10 cellular contexts compared by ENCODE assay signal in the genomic region with DNA sequence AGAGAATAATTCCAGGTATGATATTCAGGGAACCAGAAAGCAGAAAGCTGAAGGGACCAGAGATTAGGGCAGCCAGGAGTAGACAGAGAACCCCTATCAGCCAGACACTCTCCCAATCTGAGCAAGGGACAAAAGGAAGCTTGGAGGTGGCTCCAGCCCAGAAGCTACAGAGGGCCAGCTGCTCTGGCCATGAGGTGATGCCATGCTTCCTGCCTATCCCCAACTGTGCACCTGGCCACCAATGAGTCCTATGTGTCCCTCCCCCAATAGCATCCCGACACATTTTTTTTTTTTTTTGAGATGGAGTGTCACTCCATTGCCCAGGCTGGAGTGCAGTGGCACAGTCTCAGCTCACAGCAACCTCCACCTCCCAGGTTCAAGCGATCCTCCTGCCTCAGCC. TPM values are rescaled to one million over a fixed set of nuclear protein-coding genes. Genes with fewer than 3 reads are reported as not detected.
DNase-seq lines count a peak whose midpoint lies in the region; ATAC-seq and TF ChIP-seq lines count a peak whose summit lies in the region.
"Had no signal": no experiment of that assay in that cellular context is flagged by ENCODE, and none has a peak within 500 bp of the region (broad histone marks: within the 10 kb centered on the region; RNA-seq: fewer than 3 reads in every experiment).

No MANE protein-coding gene starts in this region.

- H3K27me3 ChIP-seq in mammary epithelial cell (ENCODE audit: insufficient read depth, low read length) (no peaks in the 10 kb centered on the region), uterus (no peaks in the 10 kb centered on the region)

- in situ Hi-C loops in mammary epithelial cell (cut with MboI; ENCODE audit: low sequenced_read_pairs in 2 of 2) = loop anchor here in 1 of 2 donors (10.0 to 25.0 kb wide), 2 partner anchors 126 to 224 kb away; no protein-coding TSS in a partner anchor

- H3K9me3 ChIP-seq in mammary epithelial cell (replicated peaks; ENCODE audit: insufficient read depth, low read length) (no peaks in the 10 kb centered on the region), uterus (no peaks in the 10 kb centered on the region)

- peaks cover 25% of the 10 kb centered on the region for H3K4me1 ChIP-seq in mammary epithelial cell (ENCODE audit: insufficient read depth, low read length)
- H3K4me1 ChIP-seq in uterus = peaks cover 0 to 13% of the 10 kb centered on the region in 2 donors

- POLR2A ChIA-PET in MCF 10A (lab: Yijun Ruan, JAX) = interaction anchor here (1.4 kb wide), 1 partner anchor 84 kb away, joined by 4 read pairs; no protein-coding TSS in a partner anchor

- H3K27me3 Mint-ChIP-seq in MCF 10A (ENCODE audit: insufficient read depth, unreplicated experiment) (no peaks in the 10 kb centered on the region), memory B cell (no peaks in the 10 kb centered on the region)
- no peaks in the 10 kb centered on the region for H3K27me3 Mint-ChIP-seq in activated naive CD8-positive, alpha-beta T cell

- intact Hi-C loops in MCF 10A (cut with micrococcal nuclease) = no loop called here
- intact Hi-C loops in mammary epithelial cell (cut with micrococcal nuclease) = loop anchor here (5.0 kb wide), 1 partner anchor 56 kb away; no protein-coding TSS in a partner anchor
- intact Hi-C loops in uterus (cut with DNase I; ENCODE audit: low total_unique reads) = loop anchor here (10.0 kb wide), 1 partner anchor 126 kb away; no protein-coding TSS in a partner anchor

- no peak overlapping the region for H3K9ac ChIP-seq in mammary epithelial cell (ENCODE audit: insufficient read depth, low read length)

- dilution Hi-C loops in mammary epithelial cell (cut with HindIII; ENCODE audit: low sequenced_read_pairs) = no loop called here

- H2AFZ ChIP-seq in mammary epithelial cell (ENCODE audit: low read depth, low read length) = no peak overlapping the region

- TF ChIP-seq POLR2A in uterus (IDR thresholded peaks at IDR 0.05) = no peak

- no peak overlapping the region for H3K4me2 ChIP-seq in mammary epithelial cell (ENCODE audit: insufficient read depth, low read depth, low read length)

- no peaks in the 10 kb centered on the region for H3K79me2 ChIP-seq in mammary epithelial cell (ENCODE audit: insufficient read depth, low read length)

- DNase-seq in MCF 10A (ENCODE audit: unreplicated experiment) = no peak
- no peak for DNase-seq in mammary epithelial cell
- DNase-seq in memory B cell (ENCODE audit: low spot score in 2 of 2) = no peak
- DNase-seq in uterus = no peak
- DNase-seq in stimulated activated CD8-positive, alpha-beta memory T cell treated with anti-CD3 and anti-CD28 coated beads, Interleukin-4, amount 100 ng/mL, for 48 hours = no peak
- DNase-seq: NCI-H2171 treated with DMSO at 0.1 percent for 48 hours had no signal

- H3K27ac ChIP-seq in mammary epithelial cell (ENCODE audit: insufficient read depth, low read depth, low read length) = no peak overlapping the region
- H3K27ac ChIP-seq in uterus = peak overlapping the region; percentile 81 to 86

- H3K36me3 ChIP-seq in mammary epithelial cell (ENCODE audit: insufficient read depth, low read length) = no peaks in the 10 kb centered on the region
- H3K36me3 ChIP-seq in uterus = no peaks in the 10 kb centered on the region

- TF ChIP-seq CTCF in MCF 10A (IDR thresholded peaks at IDR 0.05; ENCODE audit: unreplicated experiment) (no peak), mammary epithelial cell (conservative IDR thresholded peaks at IDR 0.05 in 1 of 2, IDR thresholded peaks at IDR 0.05 in 1 of 2; ENCODE audit: extremely low read depth in 1 of 2, insufficient read depth in 1 of 2, low read depth in 1 of 2, low read length in 2 of 2) (no peak), uterus (IDR thresholded peaks at IDR 0.05) (no peak)

- peaks cover 23% of the 10 kb centered on the region for H3K4me1 Mint-ChIP-seq in MCF 10A (ENCODE audit: insufficient read depth, unreplicated experiment)
- peaks cover 84% of the 10 kb centered on the region for H3K4me1 Mint-ChIP-seq in activated naive CD8-positive, alpha-beta T cell (ENCODE audit: low read depth)
- peaks cover 33% of the 10 kb centered on the region for H3K4me1 Mint-ChIP-seq in memory B cell

- no peak for ATAC-seq in memory B cell (ENCODE audit: low read depth)
- ATAC-seq in HG03280 (IDR thresholded peaks at IDR 0.05; ENCODE audit: unreplicated experiment) = no peak
- ATAC-seq in HG03565 (IDR thresholded peaks at IDR 0.05; ENCODE audit: unreplicated experiment) = no peak

- H3K4me3 Mint-ChIP-seq in MCF 10A (ENCODE audit: unreplicated experiment) (no peak overlapping the region), memory B cell (peak overlapping the region; percentile 79)
- peak overlapping the region; percentile 79 for H3K4me3 Mint-ChIP-seq in activated naive CD8-positive, alpha-beta T cell
- H3K4me3 Mint-ChIP-seq: neural crest cell had no signal

- BruUV-seq in MCF 10A (replicated peaks; lab: Mats Ljungman, UMichigan) (no TSS peak), mammary epithelial cell (replicated peaks; lab: Mats Ljungman, UMichigan) (no TSS peak)

- H3K4me3 ChIP-seq in mammary epithelial cell (replicated peaks in 1 of 3; ENCODE audit: insufficient read depth in 1 of 3, low read depth in 2 of 3, low read length in 3 of 3) (no peak overlapping the region), uterus (no peak overlapping the region)

- 100% methylated on average over 1 of the region's 2 CpGs for WGBS in mammary epithelial cell (ENCODE audit: low coverage, missing lambda C conversion rate)

- H3K27ac Mint-ChIP-seq in MCF 10A (ENCODE audit: low read depth, unreplicated experiment) (peak overlapping the region; percentile 5), memory B cell (peak overlapping the region; percentile 54)
- H3K27ac Mint-ChIP-seq in activated naive CD8-positive, alpha-beta T cell = peak overlapping the region; percentile 100

- H3K36me3 Mint-ChIP-seq in MCF 10A (ENCODE audit: insufficient read depth, unreplicated experiment) = peaks cover 39% of the 10 kb centered on the region
- H3K36me3 Mint-ChIP-seq in activated naive CD8-positive, alpha-beta T cell = peaks cover 2% of the 10 kb centered on the region
- peaks cover 1% of the 10 kb centered on the region for H3K36me3 Mint-ChIP-seq in memory B cell

- H3K9me3 Mint-ChIP-seq in MCF 10A (ENCODE audit: unreplicated experiment) (no peaks in the 10 kb centered on the region), memory B cell (no peaks in the 10 kb centered on the region)
- no peaks in the 10 kb centered on the region for H3K9me3 Mint-ChIP-seq in activated naive CD8-positive, alpha-beta T cell (ENCODE audit: low read depth)
- H3K9me3 Mint-ChIP-seq: neural crest cell had no signal

- CTCF ChIA-PET in MCF 10A (lab: Yijun Ruan, JAX) (interaction anchor here (0.6 to 11.0 kb wide), 4 partner anchors 11 to 210 kb away, joined by 3 to 248 read pairs (median 4); no protein-coding TSS in a partner anchor), mammary epithelial cell (lab: Charles Lee; ENCODE audit: low non-redundant PET) (no interaction called here)

- no peaks in the 10 kb centered on the region for H4K20me1 ChIP-seq in mammary epithelial cell (ENCODE audit: insufficient read depth, low read length)

RNA-seq across cellular contexts. Expression of gene NSMCE1, which starts 30.0 kb away (rescaled TPM):
- total RNA-seq in MCF 10A (2022) (106 and 119 TPM in 2 replicates), mammary epithelial cell (10 to 100 TPM; 71.6 to 81.2 TPM), uterus (10 to 100 TPM in 3 of 4 donors, 1 to 10 TPM in 1; 3.2 to 43.6 (median 35.6) TPM)
- polyA plus RNA-seq in mammary epithelial cell = 54.1 TPM
- polyA minus RNA-seq in mammary epithelial cell = 71.1 TPM

RNA-seq across cellular contexts. Expression of gene KDM8, which starts 35.3 kb away (rescaled TPM):
- total RNA-seq in MCF 10A (2022) = 3.7 and 4.1 TPM in 2 replicates
- 1 to 10 TPM; 2.8 to 4.0 TPM for total RNA-seq in mammary epithelial cell
- polyA plus RNA-seq in mammary epithelial cell = 2.3 TPM
- 1.6 TPM for polyA minus RNA-seq in mammary epithelial cell
- total RNA-seq in uterus = 10 to 100 TPM in 2 of 4 donors, 1 to 10 TPM in 1, not detected in 1; 4.1 to 31.0 (median 11.5) TPM

Comparison
In these comparisons a context has a peak if more than half of its experiments do, and no peak if none do; other contexts are left out.
1. H3K27ac Mint-ChIP-seq: peak in every context shown above with its lines; median percentile 100 in activated naive CD8-positive, alpha-beta T cell; 54 in memory B cell; 5 in MCF 10A.